ENCODE assay signal across 1 cellular context in genomic region chr22:26548984-26549383, GRCh38.
TF ChIP-seq lines count a peak whose summit lies in the region.

No MANE protein-coding gene starts in this region.

TF ChIP-seq in GM23338, 12 proteins besides CTCF, POLR2A, EP300 and RAD21 (continued from another document):
- TF ChIP-seq ZNF462 (CRISPR knock-in tag; IDR thresholded peaks at IDR 0.05) (no peak), NANOG (IDR thresholded peaks at IDR 0.05; ENCODE audit: borderline replicate concordance) (no peak), POLR2AphosphoS5 (IDR thresholded peaks at IDR 0.05; ENCODE audit: low read depth) (no peak), ZNF114 (CRISPR knock-in tag; IDR thresholded peaks at IDR 0.05) (no peak), EZH2phosphoT487 (IDR thresholded peaks at IDR 0.05; ENCODE audit: unreplicated experiment) (no peak)
